ENCODE assay signal across 21 cellular contexts in the genomic region with DNA sequence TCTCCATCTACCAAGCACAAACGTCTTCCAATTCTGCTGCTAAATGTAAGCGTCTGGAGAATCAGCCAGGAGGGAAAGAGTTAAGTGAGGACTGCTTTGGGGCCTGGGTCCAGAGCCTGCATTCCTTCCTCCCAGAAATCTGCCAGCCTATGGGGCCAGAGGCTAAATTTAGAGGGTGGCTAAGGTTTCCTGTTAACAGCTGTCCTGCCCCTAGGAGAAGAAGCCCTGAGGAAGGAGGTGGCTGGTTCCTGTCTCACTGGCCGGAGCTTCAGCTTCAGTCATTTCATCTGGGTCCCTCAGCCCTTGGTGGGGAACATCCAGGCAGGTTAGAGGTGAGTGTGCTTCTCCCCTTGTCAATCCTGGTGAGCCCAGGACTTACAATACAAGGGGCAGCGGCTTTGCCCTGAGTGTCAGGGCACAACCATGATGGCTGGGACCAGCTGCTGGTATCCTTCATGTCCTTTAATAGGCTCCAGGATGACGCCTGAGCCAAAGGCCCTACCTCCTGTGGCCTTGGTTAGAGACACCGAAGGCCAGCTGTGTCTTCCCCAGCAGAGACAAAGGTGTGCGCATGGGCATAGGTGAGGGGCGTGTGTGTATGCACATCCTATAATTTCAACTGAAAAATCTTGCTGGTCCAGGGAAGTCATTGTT. TPM values are rescaled to one million over a fixed set of nuclear protein-coding genes. Genes with fewer than 3 reads are reported as not detected.
DNase-seq lines count a peak whose midpoint lies in the region; ATAC-seq and TF ChIP-seq lines count a peak whose summit lies in the region.
"Had no signal": no experiment of that assay in that cellular context is flagged by ENCODE, and none has a peak within 500 bp of the region (broad histone marks: within the 10 kb centered on the region; RNA-seq: fewer than 3 reads in every experiment).

Gene STYXL2, plus strand, starts transcription at position 213 of the 654 bp plus-strand sequence. CDS start 775 bp downstream, outside the sequence.

- H3K27me3 ChIP-seq in CD4-positive, CD25-positive, alpha-beta regulatory T cell (ENCODE audit: control insufficient read depth, insufficient read depth, low read length), result no peaks in the 10 kb centered on the region
- H3K27me3 ChIP-seq in RWPE2 (ENCODE audit: insufficient read depth, poor library complexity, severe bottlenecking), result no peaks in the 10 kb centered on the region
- no peaks in the 10 kb centered on the region for H3K27me3 ChIP-seq in heart left ventricle
- H3K27me3 ChIP-seq: Peyer's patch, spleen, upper lobe of right lung had no signal

- peak within 1 kb of the TSS; percentile 24 to 86 (median 85) for H3K27ac Mint-ChIP-seq in CD4-positive, CD25-positive, alpha-beta regulatory T cell
- H3K27ac Mint-ChIP-seq in neural crest cell (ENCODE audit: unreplicated experiment) (peak within 1 kb of the TSS; percentile 40), glutamatergic neuron (ENCODE audit: unreplicated experiment) (no peak within 1 kb of the TSS)
- H3K27ac Mint-ChIP-seq: stimulated activated naive B cell treated with anti-CD40 and anti-IgM and Interleukin-4, amounts not matched to agents 10 μg/mL and 1 μg/mL and 100 μg/mL, for 72 hours; T-helper 2 cell treated with Interferon-gamma antibody and Interleukin-4, amounts not matched to agents 5 μg/mL and 100 μg/mL, for 36 hours had no signal

- peaks cover 25% of the 10 kb centered on the region for H3K4me1 ChIP-seq in CD4-positive, CD25-positive, alpha-beta regulatory T cell (ENCODE audit: control insufficient read depth, insufficient read depth, low read length, poor library complexity, severe bottlenecking)
- H3K4me1 ChIP-seq in RWPE2 (ENCODE audit: insufficient read depth, poor library complexity, severe bottlenecking) (peaks cover 11% of the 10 kb centered on the region), heart left ventricle (peaks cover 0 to 20% (median 8%) of the 10 kb centered on the region in 12 donors)
- H3K4me1 ChIP-seq: HAP-1, pancreas, upper lobe of right lung had no signal

- intact Hi-C loops in heart left ventricle (cut with DNase I), result no loop called here

- no peak for DNase-seq in CD4-positive, CD25-positive, alpha-beta regulatory T cell
- DNase-seq in RWPE2 (ENCODE audit: low spot score), result no peak
- peak in 4 of 5 donors; percentile 54 to 74 (median 59) for DNase-seq in heart left ventricle
- DNase-seq in neural crest cell (ENCODE audit: low read depth, low spot score), result no peak
- no peak for DNase-seq in cerebellar nuclear complex (lab: John Stamatoyannopoulos, UW)
- no peak for DNase-seq in glutamatergic neuron
- no peak for DNase-seq in cortex of kidney (lab: John Stamatoyannopoulos, UW)
- DNase-seq in COR-L47 (lab: John Stamatoyannopoulos, UW), result no peak
- DNase-seq: ACHN; activated CD4-positive, alpha-beta T cell treated with anti-CD3 and anti-CD28 coated beads for 4 hours; activated naive CD8-positive, alpha-beta T cell treated with anti-CD3 and anti-CD28 coated beads, Interleukin-2, amount 10 ng/mL, durations not matched to agents 7 days and 5 days; MM.1S; NCI-H2029 treated with DMSO at 0.1 percent for 48 hours; pancreas; Peyer's patch; spleen; stimulated activated naive B cell treated with anti-CD40 and anti-IgM and Interleukin-4, amounts not matched to agents 10 μg/mL and 1 μg/mL and 100 μg/mL, for 72 hours; upper lobe of right lung had no signal

- H3K27me3 Mint-ChIP-seq in CD4-positive, CD25-positive, alpha-beta regulatory T cell, result no peaks in the 10 kb centered on the region
- H3K27me3 Mint-ChIP-seq in neural crest cell (ENCODE audit: low read depth) (no peaks in the 10 kb centered on the region), glutamatergic neuron (ENCODE audit: unreplicated experiment) (no peaks in the 10 kb centered on the region)

- no peaks in the 10 kb centered on the region for H3K9me3 ChIP-seq in CD4-positive, CD25-positive, alpha-beta regulatory T cell (ENCODE audit: control insufficient read depth in 2 of 2, low read length in 2 of 2)
- H3K9me3 ChIP-seq in RWPE2 (ENCODE audit: severe bottlenecking) (no peaks in the 10 kb centered on the region), heart left ventricle (peaks cover 0 to 4% (median 0%) of the 10 kb centered on the region in 12 donors)
- H3K9me3 ChIP-seq: HAP-1, pancreas, Peyer's patch, upper lobe of right lung had no signal

- WGBS in heart left ventricle, 4 donors, result 38 to 44% (median 41%) methylated on average over 7 to 8 of the region's 8 CpGs

- TF ChIP-seq CTCF in RWPE2 (IDR thresholded peaks at IDR 0.05; ENCODE audit: poor library complexity, severe bottlenecking), result no peak
- no peak for TF ChIP-seq CTCF in heart left ventricle (IDR thresholded peaks at IDR 0.05)
- TF ChIP-seq CTCF in neural crest cell (conservative IDR thresholded peaks at IDR 0.05), result no peak
- TF ChIP-seq CTCF in glutamatergic neuron (IDR thresholded peaks at IDR 0.05; ENCODE audit: partially characterized antibody, unreplicated experiment), result no peak

- peak; percentile 92 to 94 for TF ChIP-seq POLR2A in heart left ventricle (IDR thresholded peaks at IDR 0.05)

- peaks cover 0 to 3% (median 0%) of the 10 kb centered on the region in 7 donors for H3K9me3 Mint-ChIP-seq in CD4-positive, CD25-positive, alpha-beta regulatory T cell
- H3K9me3 Mint-ChIP-seq in neural crest cell, result peaks cover 5% of the 10 kb centered on the region
- H3K9me3 Mint-ChIP-seq in glutamatergic neuron (ENCODE audit: unreplicated experiment), result peaks cover 2% of the 10 kb centered on the region
- H3K9me3 Mint-ChIP-seq: activated naive CD8-positive, alpha-beta T cell treated with anti-CD3 and anti-CD28 coated beads, Interleukin-2, amount 10 ng/mL, durations not matched to agents 7 days and 5 days; T-helper 2 cell treated with Interferon-gamma antibody and Interleukin-4, amounts not matched to agents 5 μg/mL and 100 μg/mL, for 36 hours had no signal

- H3K4me1 Mint-ChIP-seq in CD4-positive, CD25-positive, alpha-beta regulatory T cell, result peaks cover 10 to 49% (median 24%) of the 10 kb centered on the region in 4 donors
- peaks cover 28% of the 10 kb centered on the region for H3K4me1 Mint-ChIP-seq in neural crest cell
- H3K4me1 Mint-ChIP-seq in glutamatergic neuron (ENCODE audit: low read depth, unreplicated experiment), result peaks cover 5% of the 10 kb centered on the region

- ATAC-seq in CD4-positive, CD25-positive, alpha-beta regulatory T cell (ENCODE audit: low read depth in 2 of 2), result no peak
- ATAC-seq in RWPE2 (ENCODE audit: low read depth), result no peak
- ATAC-seq in heart left ventricle, result peak; percentile 90 to 94 (median 93)
- ATAC-seq: pancreas; stimulated activated naive B cell treated with anti-CD40 and anti-IgM and Interleukin-4, amounts not matched to agents 10 μg/mL and 1 μg/mL and 100 μg/mL, for 72 hours; upper lobe of right lung had no signal

- no peaks in the 10 kb centered on the region for H3K36me3 ChIP-seq in CD4-positive, CD25-positive, alpha-beta regulatory T cell (ENCODE audit: control insufficient read depth, insufficient read depth, low read length)
- H3K36me3 ChIP-seq in RWPE2 (ENCODE audit: low read depth) (no peaks in the 10 kb centered on the region), heart left ventricle (peaks cover 0 to 19% (median 0%) of the 10 kb centered on the region in 9 donors)
- H3K36me3 ChIP-seq: HAP-1, pancreas, Peyer's patch, spleen, upper lobe of right lung had no signal

- peaks cover 5% of the 10 kb centered on the region for H3K36me3 Mint-ChIP-seq in CD4-positive, CD25-positive, alpha-beta regulatory T cell
- H3K36me3 Mint-ChIP-seq in neural crest cell (ENCODE audit: low read depth), result peaks cover 2% of the 10 kb centered on the region
- H3K36me3 Mint-ChIP-seq in glutamatergic neuron (ENCODE audit: unreplicated experiment), result no peaks in the 10 kb centered on the region

- peak within 1 kb of the TSS in 1 of 4 donors; percentile 8 for H3K4me3 Mint-ChIP-seq in CD4-positive, CD25-positive, alpha-beta regulatory T cell
- H3K4me3 Mint-ChIP-seq in neural crest cell, result peak within 1 kb of the TSS; percentile 14
- no peak within 1 kb of the TSS for H3K4me3 Mint-ChIP-seq in glutamatergic neuron (ENCODE audit: unreplicated experiment)
- H3K4me3 Mint-ChIP-seq: activated naive CD8-positive, alpha-beta T cell treated with anti-CD3 and anti-CD28 coated beads, Interleukin-2, amount 10 ng/mL, durations not matched to agents 7 days and 5 days; stimulated activated naive B cell treated with anti-CD40 and anti-IgM and Interleukin-4, amounts not matched to agents 10 μg/mL and 1 μg/mL and 100 μg/mL, for 72 hours; T-helper 2 cell treated with Interferon-gamma antibody and Interleukin-4, amounts not matched to agents 5 μg/mL and 100 μg/mL, for 36 hours had no signal

- H3K4me3 ChIP-seq in CD4-positive, CD25-positive, alpha-beta regulatory T cell (ENCODE audit: low read depth, low read length), result no peak within 1 kb of the TSS
- H3K4me3 ChIP-seq in RWPE2 (ENCODE audit: severe bottlenecking), result no peak within 1 kb of the TSS
- peak within 1 kb of the TSS; percentile 29 to 70 (median 58) for H3K4me3 ChIP-seq in heart left ventricle
- H3K4me3 ChIP-seq: HAP-1, pancreas, Peyer's patch, spleen, upper lobe of right lung had no signal

- H3K27ac ChIP-seq in CD4-positive, CD25-positive, alpha-beta regulatory T cell (ENCODE audit: insufficient read depth, low read length, poor library complexity, severe bottlenecking), result no peak within 1 kb of the TSS
- H3K27ac ChIP-seq in RWPE2 (ENCODE audit: poor library complexity, severe bottlenecking), result peak within 1 kb of the TSS; percentile 63
- peak within 1 kb of the TSS; percentile 64 to 98 (median 89) for H3K27ac ChIP-seq in heart left ventricle
- H3K27ac ChIP-seq: pancreas, Peyer's patch, spleen, upper lobe of right lung had no signal

RNA-seq across cellular contexts. Expression of gene STYXL2, which starts in this region (rescaled TPM):
- not detected for total RNA-seq in CD4-positive, CD25-positive, alpha-beta regulatory T cell
- not detected for polyA plus RNA-seq in CD4-positive, CD25-positive, alpha-beta regulatory T cell
- total RNA-seq in heart left ventricle (100 to 1,000 TPM; 108 to 329 (median 163) TPM), neural crest cell (0.07 and 0.11 TPM in 2 replicates), glutamatergic neuron (ENCODE audit: unreplicated experiment) (0.27 TPM)
- 10 to 100 TPM; 55.0 to 77.1 TPM for polyA plus RNA-seq in heart left ventricle
- total RNA-seq: activated naive CD8-positive, alpha-beta T cell treated with anti-CD3 and anti-CD28 coated beads, Interleukin-2, amount 10 ng/mL, durations not matched to agents 7 days and 5 days; fibroblast of villous mesenchyme; Peyer's patch; spleen had no signal
- polyA plus RNA-seq: spleen had no signal

Comparison
In these comparisons a context has a peak if more than half of its experiments do, and no peak if none do; other contexts are left out.
1. RNA of gene STYXL2 (total RNA-seq): 108 to 329 TPM in heart left ventricle; 0.27 TPM in glutamatergic neuron (single experiment), 0.07 to 0.11 TPM in neural crest cell and not detected in CD4-positive, CD25-positive, alpha-beta regulatory T cell (single experiment); every median in the first group is over 10 times any median in the second.
2. RNA of gene STYXL2 (polyA plus RNA-seq): 55.0 to 77.1 TPM in heart left ventricle; not detected in CD4-positive, CD25-positive, alpha-beta regulatory T cell; every median in the first group is over 10 times any median in the second.
3. ATAC-seq: peak in heart left ventricle (4 of 4); none in CD4-positive, CD25-positive, alpha-beta regulatory T cell (0 of 2) and RWPE2 (single experiment).
4. DNase-seq: peak in heart left ventricle (4 of 5); none in CD4-positive, CD25-positive, alpha-beta regulatory T cell (0 of 3), RWPE2 (single experiment), neural crest cell (single experiment), cerebellar nuclear complex (0 of 2), glutamatergic neuron (single experiment), cortex of kidney (single experiment) and COR-L47 (single experiment).
5. H3K4me3 ChIP-seq: peak in heart left ventricle (12 of 12); none in CD4-positive, CD25-positive, alpha-beta regulatory T cell (single experiment) and RWPE2 (single experiment).